ENCODE assay signal across 27 cellular contexts in genomic region chr5:149600932-149601331, GRCh38.
"Had no signal": no experiment of that assay in that cellular context is flagged by ENCODE, and none has a peak within 500 bp of the region (broad histone marks: within the 10 kb centered on the region; RNA-seq: fewer than 3 reads in every experiment).

No MANE protein-coding gene starts in this region.

- H3K4me3 Mint-ChIP-seq: activated CD4-positive, alpha-beta T cell treated with anti-CD3 and anti-CD28 coated beads for 36 hours; activated CD4-positive, alpha-beta T cell treated with anti-CD3 and anti-CD28 coated beads, Interleukin-2, amount 10 ng/mL, durations not matched to agents 7 days and 5 days; activated CD8-positive, alpha-beta T cell treated with anti-CD3 and anti-CD28 coated beads, Interleukin-2, amount 10 ng/mL, durations not matched to agents 7 days and 5 days; activated naive CD4-positive, alpha-beta T cell treated with anti-CD3 and anti-CD28 coated beads, Interleukin-2, amount 50 U/mL, for 24 hours; activated naive CD8-positive, alpha-beta T cell treated with anti-CD3 and anti-CD28 coated beads, Interleukin-2, amount 10 ng/mL, durations not matched to agents 7 days and 5 days; activated T-cell treated with anti-CD3 and anti-CD28 coated beads, Interleukin-2, amount 50 U/mL, for 24 hours; WTC11 had no signal

- H3K27me3 Mint-ChIP-seq: activated CD4-positive, alpha-beta T cell treated with anti-CD3 and anti-CD28 coated beads for 36 hours; activated naive CD4-positive, alpha-beta T cell treated with anti-CD3 and anti-CD28 coated beads, Interleukin-2, amount 50 U/mL, for 24 hours; activated T-cell treated with anti-CD3 and anti-CD28 coated beads, Interleukin-2, amount 50 U/mL, for 24 hours had no signal

- H3K36me3 Mint-ChIP-seq: activated naive CD4-positive, alpha-beta T cell treated with anti-CD3 and anti-CD28 coated beads, Interleukin-2, amount 50 U/mL, for 24 hours; activated naive CD8-positive, alpha-beta T cell treated with anti-CD3 and anti-CD28 coated beads, Interleukin-2, amount 10 ng/mL, durations not matched to agents 7 days and 5 days; WTC11 had no signal

- H3K4me1 Mint-ChIP-seq: activated CD4-positive, alpha-beta T cell treated with anti-CD3 and anti-CD28 coated beads for 36 hours had no signal

- H3K27ac Mint-ChIP-seq: activated CD4-positive, alpha-beta T cell treated with anti-CD3 and anti-CD28 coated beads for 36 hours; activated CD4-positive, alpha-beta T cell treated with anti-CD3 and anti-CD28 coated beads, Interleukin-2, amount 10 ng/mL, durations not matched to agents 7 days and 5 days; activated CD8-positive, alpha-beta T cell treated with anti-CD3 and anti-CD28 coated beads, Interleukin-2, amount 10 ng/mL, durations not matched to agents 7 days and 5 days; activated naive CD4-positive, alpha-beta T cell treated with anti-CD3 and anti-CD28 coated beads, Interleukin-2, amount 50 U/mL, for 24 hours; activated naive CD8-positive, alpha-beta T cell treated with anti-CD3 and anti-CD28 coated beads, Interleukin-2, amount 10 ng/mL, durations not matched to agents 7 days and 5 days; activated T-cell treated with anti-CD3 and anti-CD28 coated beads, Interleukin-2, amount 50 U/mL, for 24 hours; activated T-helper 2 cell treated with anti-CD3 and anti-CD28 coated beads, Interferon-gamma antibody, Interleukin-2, Interleukin-4, amounts not matched to agents 10 μg/mL and 5 μg/mL and 100 μg/mL, durations not matched to agents 14 hours and 24 hours and 36 hours; WTC11 had no signal

- ATAC-seq: activated CD4-positive, alpha-beta T cell treated with anti-CD3 and anti-CD28 coated beads for 36 hours; activated CD4-positive, CD25-positive, alpha-beta regulatory T cell treated with anti-CD3 and anti-CD28 coated beads, Interleukin-2, amount 50 U/mL, for 24 hours; activated CD8-positive, alpha-beta T cell treated with anti-CD3 and anti-CD28 coated beads, Interleukin-2, amount 10 ng/mL, durations not matched to agents 7 days and 5 days; WTC11 had no signal

- DNase-seq: activated CD4-positive, alpha-beta T cell treated with anti-CD3 and anti-CD28 coated beads for 36 hours; activated CD4-positive, alpha-beta T cell treated with anti-CD3 and anti-CD28 coated beads, Interleukin-2, amount 10 ng/mL, durations not matched to agents 7 days and 5 days; activated CD4-positive, alpha-beta T cell treated with anti-CD3 and anti-CD28 coated beads, Interleukin-2, amount 50 U/mL, for 48 hours; activated CD8-positive, alpha-beta T cell treated with anti-CD3 and anti-CD28 coated beads, Interleukin-2, amount 10 ng/mL, durations not matched to agents 7 days and 5 days; activated gamma-delta T cell; activated naive CD4-positive, alpha-beta T cell treated with Interleukin-2 at 50 U/mL for 16 hours; activated naive CD8-positive, alpha-beta T cell treated with anti-CD3 and anti-CD28 coated beads, Interleukin-2, amount 10 ng/mL, durations not matched to agents 7 days and 5 days; activated T-cell treated with anti-CD3 and anti-CD28 coated beads, Interleukin-2, amount 50 U/mL, for 24 hours; amygdala; NCI-H1048; NCI-H1105 treated with DMSO at 0.1 percent for 48 hours; NCI-H1436; NCI-H1694 treated with DMSO at 0.1 percent for 48 hours; NCI-H2029; NCI-H510A; NCI-H526; NCI-H748 treated with DMSO at 0.1 percent for 48 hours; NK-92 treated with Interleukin-12 subunit alpha and Interleukin-12 subunit beta, amount 100 ng/mL, for 24 hours; PC-9; Right ventricle myocardium superior; SJCRH30 had no signal

- H3K9me3 Mint-ChIP-seq: activated CD4-positive, alpha-beta T cell treated with anti-CD3 and anti-CD28 coated beads, Interleukin-2, amount 10 ng/mL, durations not matched to agents 7 days and 5 days; activated naive CD4-positive, alpha-beta T cell treated with anti-CD3 and anti-CD28 coated beads, Interleukin-2, amount 50 U/mL, for 24 hours; activated naive CD8-positive, alpha-beta T cell treated with anti-CD3 and anti-CD28 coated beads, Interleukin-2, amount 10 ng/mL, durations not matched to agents 7 days and 5 days; activated T-cell treated with anti-CD3 and anti-CD28 coated beads, Interleukin-2, amount 50 U/mL, for 24 hours; activated T-helper 2 cell treated with anti-CD3 and anti-CD28 coated beads, Interferon-gamma antibody, Interleukin-2, Interleukin-4, amounts not matched to agents 10 μg/mL and 5 μg/mL and 100 μg/mL, durations not matched to agents 14 hours and 24 hours and 36 hours; WTC11 had no signal

- H3K27ac ChIP-seq: ascending aorta, PC-9, SJCRH30, SK-N-MC had no signal
